In genomic region chr11:47264119-47264915, GRCh38 we compare ENCODE assay signal across 17 cellular contexts. TPM values are rescaled to one million over a fixed set of nuclear protein-coding genes. Genes with fewer than 3 reads are reported as not detected.
DNase-seq lines count a peak whose midpoint lies in the region.
"Had no signal": no experiment of that assay in that cellular context is flagged by ENCODE, and none has a peak within 500 bp of the region (broad histone marks: within the 10 kb centered on the region; RNA-seq: fewer than 3 reads in every experiment).

No MANE protein-coding gene starts in this region.

- no peak overlapping the region for H3K4me3 Mint-ChIP-seq in activated T-helper 2 cell treated with anti-CD3 and anti-CD28 coated beads, Interferon-gamma antibody, Interleukin-2, Interleukin-4, amounts not matched to agents 10 μg/mL and 5 μg/mL and 100 μg/mL, durations not matched to agents 14 hours and 24 hours and 36 hours (ENCODE audit: low read depth)
- H3K4me3 Mint-ChIP-seq in activated CD4-positive, alpha-beta memory T cell treated with anti-CD3 and anti-CD28 coated beads, Interleukin-2, amount 10 ng/mL, durations not matched to agents 7 days and 5 days, result no peak overlapping the region
- H3K4me3 Mint-ChIP-seq: activated CD4-positive, alpha-beta memory T cell treated with anti-CD3 and anti-CD28 coated beads for 36 hours had no signal

- CTCF ChIA-PET in activated CD4-positive, alpha-beta memory T cell treated with anti-CD3 and anti-CD28 coated beads, Interleukin-2, amount 10 ng/mL, durations not matched to agents 7 days and 5 days (lab: Charles Lee), result interaction anchor here (0.9 to 2.8 kb wide), 3 partner anchors 16 to 190 kb away, joined by 4 to 8 read pairs (median 5); partner anchors contain the start of gene ACP2

- peaks cover 7% of the 10 kb centered on the region for H3K36me3 Mint-ChIP-seq in activated T-helper 2 cell treated with anti-CD3 and anti-CD28 coated beads, Interferon-gamma antibody, Interleukin-2, Interleukin-4, amounts not matched to agents 10 μg/mL and 5 μg/mL and 100 μg/mL, durations not matched to agents 14 hours and 24 hours and 36 hours (ENCODE audit: low read depth)
- H3K36me3 Mint-ChIP-seq in activated CD4-positive, alpha-beta memory T cell treated with anti-CD3 and anti-CD28 coated beads, Interleukin-2, amount 10 ng/mL, durations not matched to agents 7 days and 5 days (ENCODE audit: low read depth), result no peaks in the 10 kb centered on the region
- H3K36me3 Mint-ChIP-seq: brain had no signal

- peaks cover 29% of the 10 kb centered on the region for H3K4me1 Mint-ChIP-seq in activated T-helper 2 cell treated with anti-CD3 and anti-CD28 coated beads, Interferon-gamma antibody, Interleukin-2, Interleukin-4, amounts not matched to agents 10 μg/mL and 5 μg/mL and 100 μg/mL, durations not matched to agents 14 hours and 24 hours and 36 hours (ENCODE audit: low read depth)
- H3K4me1 Mint-ChIP-seq in activated CD4-positive, alpha-beta memory T cell treated with anti-CD3 and anti-CD28 coated beads, Interleukin-2, amount 10 ng/mL, durations not matched to agents 7 days and 5 days, result peaks cover 34% of the 10 kb centered on the region

- DNase-seq in AG08396 (ENCODE audit: low spot score) (peak; percentile 16), HCEC 1CT (peak; percentile 17), islet precursor cell (peak; percentile 67), GM19238 (ENCODE audit: insufficient read length, low spot score) (no peak), OCI-M2 (lab: John Stamatoyannopoulos, UW; ENCODE audit: unreplicated experiment) (no peak), NCI-H526 treated with DMSO at 0.1 percent for 48 hours (lab: John Stamatoyannopoulos, UW) (no peak)
- no peak for DNase-seq in activated T-helper 2 cell treated with anti-CD3 and anti-CD28 coated beads, Interferon-gamma antibody, Interleukin-2, Interleukin-4, amounts not matched to agents 10 μg/mL and 5 μg/mL and 100 μg/mL, durations not matched to agents 14 hours and 24 hours and 36 hours (ENCODE audit: low spot score)
- DNase-seq in activated CD4-positive, alpha-beta memory T cell treated with anti-CD3 and anti-CD28 coated beads, Interleukin-2, amount 10 ng/mL, durations not matched to agents 7 days and 5 days, result no peak
- DNase-seq: activated CD4-positive, alpha-beta memory T cell treated with anti-CD3 and anti-CD28 coated beads for 36 hours; DMS153; glutamatergic neuron; NCI-H187; NCI-H446 treated with DMSO at 0.1 percent for 48 hours; right lobe of liver; SHP77 treated with DMSO at 0.1 percent for 48 hours; testis had no signal

- H3K27me3 Mint-ChIP-seq in activated T-helper 2 cell treated with anti-CD3 and anti-CD28 coated beads, Interferon-gamma antibody, Interleukin-2, Interleukin-4, amounts not matched to agents 10 μg/mL and 5 μg/mL and 100 μg/mL, durations not matched to agents 14 hours and 24 hours and 36 hours (ENCODE audit: low read depth), result no peaks in the 10 kb centered on the region
- no peaks in the 10 kb centered on the region for H3K27me3 Mint-ChIP-seq in activated CD4-positive, alpha-beta memory T cell treated with anti-CD3 and anti-CD28 coated beads, Interleukin-2, amount 10 ng/mL, durations not matched to agents 7 days and 5 days
- H3K27me3 Mint-ChIP-seq: activated CD4-positive, alpha-beta memory T cell treated with anti-CD3 and anti-CD28 coated beads for 36 hours; brain had no signal

- POLR2A ChIA-PET in activated CD4-positive, alpha-beta memory T cell treated with anti-CD3 and anti-CD28 coated beads, Interleukin-2, amount 10 ng/mL, durations not matched to agents 7 days and 5 days (lab: Charles Lee), result interaction anchor here (1.3 to 7.1 kb wide), 5 partner anchors 16 to 88 kb away, joined by 3 to 75 read pairs (median 4); partner anchors contain the start of genes ACP2, ARFGAP2 and DDB2

- intact Hi-C loops in activated T-helper 2 cell treated with anti-CD3 and anti-CD28 coated beads, Interferon-gamma antibody, Interleukin-2, Interleukin-4, amounts not matched to agents 10 μg/mL and 5 μg/mL and 100 μg/mL, durations not matched to agents 14 hours and 24 hours and 36 hours (cut with micrococcal nuclease), result no loop called here

- peak overlapping the region; percentile 76 for H3K27ac Mint-ChIP-seq in activated T-helper 2 cell treated with anti-CD3 and anti-CD28 coated beads, Interferon-gamma antibody, Interleukin-2, Interleukin-4, amounts not matched to agents 10 μg/mL and 5 μg/mL and 100 μg/mL, durations not matched to agents 14 hours and 24 hours and 36 hours
- no peak overlapping the region for H3K27ac Mint-ChIP-seq in activated CD4-positive, alpha-beta memory T cell treated with anti-CD3 and anti-CD28 coated beads, Interleukin-2, amount 10 ng/mL, durations not matched to agents 7 days and 5 days
- H3K27ac Mint-ChIP-seq: brain had no signal

- H3K9me3 Mint-ChIP-seq in activated T-helper 2 cell treated with anti-CD3 and anti-CD28 coated beads, Interferon-gamma antibody, Interleukin-2, Interleukin-4, amounts not matched to agents 10 μg/mL and 5 μg/mL and 100 μg/mL, durations not matched to agents 14 hours and 24 hours and 36 hours, result no peaks in the 10 kb centered on the region
- no peaks in the 10 kb centered on the region for H3K9me3 Mint-ChIP-seq in activated CD4-positive, alpha-beta memory T cell treated with anti-CD3 and anti-CD28 coated beads, Interleukin-2, amount 10 ng/mL, durations not matched to agents 7 days and 5 days
- H3K9me3 Mint-ChIP-seq: activated CD4-positive, alpha-beta memory T cell treated with anti-CD3 and anti-CD28 coated beads for 36 hours; brain had no signal

RNA-seq across cellular contexts. Expression of gene MADD, which starts 5.6 kb away (rescaled TPM):
- 83.2 and 89.4 TPM in 2 replicates for total RNA-seq in activated T-helper 2 cell treated with anti-CD3 and anti-CD28 coated beads, Interferon-gamma antibody, Interleukin-2, Interleukin-4, amounts not matched to agents 10 μg/mL and 5 μg/mL and 100 μg/mL, durations not matched to agents 14 hours and 24 hours and 36 hours
- 100 to 1,000 TPM in 1 of 2 experiments, 10 to 100 TPM in 1; 99.4 to 107 TPM for total RNA-seq in activated CD4-positive, alpha-beta memory T cell treated with anti-CD3 and anti-CD28 coated beads, Interleukin-2, amount 10 ng/mL, durations not matched to agents 7 days and 5 days

RNA-seq across cellular contexts. Expression of gene NR1H3, which starts 6.5 kb away (rescaled TPM):
- total RNA-seq in activated T-helper 2 cell treated with anti-CD3 and anti-CD28 coated beads, Interferon-gamma antibody, Interleukin-2, Interleukin-4, amounts not matched to agents 10 μg/mL and 5 μg/mL and 100 μg/mL, durations not matched to agents 14 hours and 24 hours and 36 hours, result 10.8 and 11.4 TPM in 2 replicates
- total RNA-seq in activated CD4-positive, alpha-beta memory T cell treated with anti-CD3 and anti-CD28 coated beads, Interleukin-2, amount 10 ng/mL, durations not matched to agents 7 days and 5 days, result 10 to 100 TPM; 10.5 to 13.9 TPM

RNA-seq across cellular contexts. Expression of gene ACP2, which starts 15.7 kb away (rescaled TPM):
- 23.2 and 24.5 TPM in 2 replicates for total RNA-seq in activated T-helper 2 cell treated with anti-CD3 and anti-CD28 coated beads, Interferon-gamma antibody, Interleukin-2, Interleukin-4, amounts not matched to agents 10 μg/mL and 5 μg/mL and 100 μg/mL, durations not matched to agents 14 hours and 24 hours and 36 hours
- total RNA-seq in activated CD4-positive, alpha-beta memory T cell treated with anti-CD3 and anti-CD28 coated beads, Interleukin-2, amount 10 ng/mL, durations not matched to agents 7 days and 5 days, result 10 to 100 TPM; 26.6 to 27.1 TPM

RNA-seq across cellular contexts. Expression of gene DDB2, which starts 49.5 kb away (rescaled TPM):
- total RNA-seq in activated T-helper 2 cell treated with anti-CD3 and anti-CD28 coated beads, Interferon-gamma antibody, Interleukin-2, Interleukin-4, amounts not matched to agents 10 μg/mL and 5 μg/mL and 100 μg/mL, durations not matched to agents 14 hours and 24 hours and 36 hours, result 158 and 161 TPM in 2 replicates
- 100 to 1,000 TPM; 159 to 163 TPM for total RNA-seq in activated CD4-positive, alpha-beta memory T cell treated with anti-CD3 and anti-CD28 coated beads, Interleukin-2, amount 10 ng/mL, durations not matched to agents 7 days and 5 days

Comparison
In these comparisons a context has a peak if more than half of its experiments do, and no peak if none do; other contexts are left out.
1. DNase-seq: peak in AG08396 (single experiment), HCEC 1CT (single experiment) and islet precursor cell (single experiment); none in activated T-helper 2 cell treated with anti-CD3 and anti-CD28 coated beads, Interferon-gamma antibody, Interleukin-2, Interleukin-4, amounts not matched to agents 10 μg/mL and 5 μg/mL and 100 μg/mL, durations not matched to agents 14 hours and 24 hours and 36 hours (single experiment), GM19238 (single experiment), OCI-M2 (single experiment), activated CD4-positive, alpha-beta memory T cell treated with anti-CD3 and anti-CD28 coated beads, Interleukin-2, amount 10 ng/mL, durations not matched to agents 7 days and 5 days (single experiment) and NCI-H526 treated with DMSO at 0.1 percent for 48 hours (single experiment).